Comparison of ENCODE assay signal across 8 cellular contexts in genomic region chrX:20224814-20225487, GRCh38. TPM values are rescaled to one million over a fixed set of nuclear protein-coding genes. Genes with fewer than 3 reads are reported as not detected.
DNase-seq lines count a peak whose midpoint lies in the region; ATAC-seq and TF ChIP-seq lines count a peak whose summit lies in the region.

No MANE protein-coding gene starts in this region.

- POLR2A ChIA-PET in T-cell (lab: Charles Lee) = interaction anchor here (0.6 kb wide), 2 partner anchors 12 to 26 kb away, joined by 4 to 5 read pairs; no protein-coding TSS in a partner anchor

- H3K27ac Mint-ChIP-seq in T-cell = peak overlapping the region; percentile 0 to 81

- peak overlapping the region in 1 of 3 donors; percentile 0 for H3K4me3 Mint-ChIP-seq in T-cell

- H3K4me1 Mint-ChIP-seq in T-cell = peaks cover 12 to 70% (median 49%) of the 10 kb centered on the region in 3 donors

- H3K27me3 Mint-ChIP-seq in T-cell = peaks cover 0 to 8% of the 10 kb centered on the region in 2 donors

- DNase-seq in activated CD4-positive, alpha-beta T cell treated with anti-CD3 and anti-CD28 coated beads, Interleukin-2, amount 50 U/mL, for 48 hours = peak; percentile 5 to 8
- no peak for DNase-seq in activated CD4-positive, alpha-beta T cell treated with anti-CD3 and anti-CD28 coated beads for 1 hour
- DNase-seq in T-cell (no peak), omental fat pad (ENCODE audit: low spot score) (no peak), NCI-H1092 (lab: John Stamatoyannopoulos, UW) (no peak), NCI-H345 (lab: John Stamatoyannopoulos, UW) (no peak), DMS153 treated with DMSO at 0.1 percent for 48 hours (lab: John Stamatoyannopoulos, UW; ENCODE audit: unreplicated experiment) (no peak)

- H3K36me3 Mint-ChIP-seq in T-cell = peaks cover 29% of the 10 kb centered on the region

- peak; percentile 91 for ATAC-seq in HG02610 (IDR thresholded peaks at IDR 0.05; ENCODE audit: unreplicated experiment)
- ATAC-seq in T-cell (replicated peaks in 1 of 4) = no peak
- peak; percentile 14 for ATAC-seq in omental fat pad (ENCODE audit: low FRiP score)

- CTCF ChIA-PET in T-cell (lab: Charles Lee) = no interaction called here

- no peaks in the 10 kb centered on the region for H3K9me3 Mint-ChIP-seq in T-cell

- no peak for TF ChIP-seq CTCF in omental fat pad (IDR thresholded peaks at IDR 0.05)

RNA-seq across cellular contexts. Expression of gene RPS6KA3, which starts 41.8 kb away (rescaled TPM):
- total RNA-seq in T-cell = 10 to 100 TPM; 65.2 to 89.9 (median 71.9) TPM
- 10 to 100 TPM; 39.5 to 90.3 (median 55.1) TPM for total RNA-seq in omental fat pad

Comparison
In these comparisons a context has a peak if more than half of its experiments do, and no peak if none do; other contexts are left out.
1. DNase-seq: peak in activated CD4-positive, alpha-beta T cell treated with anti-CD3 and anti-CD28 coated beads, Interleukin-2, amount 50 U/mL, for 48 hours (2 of 2); none in activated CD4-positive, alpha-beta T cell treated with anti-CD3 and anti-CD28 coated beads for 1 hour (single experiment), T-cell (0 of 34), omental fat pad (single experiment), NCI-H1092 (single experiment), NCI-H345 (single experiment) and DMS153 treated with DMSO at 0.1 percent for 48 hours (single experiment).
2. ATAC-seq: peak in HG02610 (single experiment) and omental fat pad (single experiment); none in T-cell (0 of 4).